25 cellular contexts compared by ENCODE assay signal in the genomic region with DNA sequence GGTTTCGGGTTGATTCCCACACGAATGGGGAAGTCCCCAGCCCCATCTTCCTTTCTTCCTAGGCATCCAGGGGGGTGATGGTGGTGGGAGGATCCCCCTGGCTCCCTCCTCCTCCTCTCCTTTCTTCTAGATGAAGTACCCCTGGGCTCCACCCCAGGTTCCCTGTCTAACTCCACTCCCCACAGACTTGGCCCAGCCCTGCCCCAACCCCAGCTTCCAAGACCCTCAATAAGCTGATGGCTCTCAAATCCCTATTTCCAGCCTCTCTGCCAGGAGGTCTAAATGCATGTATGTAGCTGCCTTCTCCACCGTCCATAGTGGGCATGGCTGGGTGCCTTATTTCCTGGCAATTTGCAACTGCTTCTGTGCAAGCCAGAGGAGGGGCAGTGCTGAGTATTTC.
A peak's percentile ranks its signal among the peaks of the same experiment; 100 is the strongest.
DNase-seq lines count a peak whose midpoint lies in the region; ATAC-seq, FAIRE-seq and TF ChIP-seq lines count a peak whose summit lies in the region.
"Had no signal": no experiment of that assay in that cellular context is flagged by ENCODE, and none has a peak within 500 bp of the region (broad histone marks: within the 10 kb centered on the region; RNA-seq: fewer than 3 reads in every experiment).

No MANE protein-coding gene starts in this region.

- H3K79me1 ChIP-seq in H1 (ENCODE audit: low read depth, low read length): no peaks in the 10 kb centered on the region

- H3K27ac ChIP-seq in H1 (ENCODE audit: low read depth, low read length): no peak overlapping the region
- H3K27ac ChIP-seq: BLaER1 had no signal

- 73% methylated on average over 3 of the region's 3 CpGs; no CpG with 5 or more reads in 1 of the 2 experiments for WGBS in H1 (ENCODE audit: extremely low coverage in 1 of 2, insufficient coverage in 1 of 2, insufficient read length in 1 of 2, insufficient replicate concordance in 2 of 2, low coverage in 1 of 2, low lambda C conversion rate in 2 of 2, missing lambda C conversion rate in 1 of 2), 2 experiments

- H3K79me2 ChIP-seq in H1 (ENCODE audit: control insufficient read depth in 1 of 2, insufficient read depth in 2 of 2, low read length in 2 of 2): no peaks in the 10 kb centered on the region

- no peak overlapping the region; the same call in 1 of the 2 replicates for H4K8ac ChIP-seq in H1 (ENCODE audit: extremely low read depth, insufficient read depth, low read length)

- H3K27ac Mint-ChIP-seq in neural crest cell (ENCODE audit: unreplicated experiment): peak overlapping the region; percentile 35
- H3K27ac Mint-ChIP-seq: CD14-positive monocyte had no signal

- H3K9me3 Mint-ChIP-seq in neural crest cell: no peaks in the 10 kb centered on the region

- no peaks in the 10 kb centered on the region for H3K27me3 Mint-ChIP-seq in neural crest cell (ENCODE audit: low read depth)
- H3K27me3 Mint-ChIP-seq: CD4-positive, alpha-beta memory T cell had no signal

- H4K91ac ChIP-seq in H1 (replicated peaks; ENCODE audit: insufficient read length, low read length): peak overlapping the region; percentile 3

- no peak overlapping the region for H2AFZ ChIP-seq in H1 (ENCODE audit: low read length)

- H3K23ac ChIP-seq in H1 (ENCODE audit: insufficient read length): no peak overlapping the region

- TF ChIP-seq EP300 in H1 (IDR thresholded peaks at IDR 0.05; ENCODE audit: borderline replicate concordance in 1 of 2, low read depth in 2 of 2, low read length in 2 of 2): no peak

- no peaks in the 10 kb centered on the region for H3K36me3 ChIP-seq in H1 (ENCODE audit: control insufficient read depth in 2 of 4, insufficient read depth in 4 of 4, low read length in 3 of 4)
- H3K36me3 ChIP-seq: BE2C, BLaER1 had no signal

- H4K5ac ChIP-seq in H1 (ENCODE audit: insufficient read length, low read depth, low read length): no peak overlapping the region

- no peak overlapping the region for H3K4ac ChIP-seq in H1 (replicated peaks; ENCODE audit: insufficient read length, low read depth, low read length)

- H3K9ac ChIP-seq in H1 (replicated peaks in 1 of 4; ENCODE audit: extremely low read depth in 1 of 4, low read depth in 3 of 4, low read length in 3 of 4): no peak overlapping the region
- H3K9ac ChIP-seq: BLaER1 had no signal

- no peaks in the 10 kb centered on the region for H3K36me3 Mint-ChIP-seq in neural crest cell (ENCODE audit: low read depth)
- H3K36me3 Mint-ChIP-seq: CD14-positive monocyte; CD4-positive, alpha-beta memory T cell had no signal

- ATAC-seq in HG02884 (IDR thresholded peaks at IDR 0.05; ENCODE audit: unreplicated experiment) (no peak), HG02973 (IDR thresholded peaks at IDR 0.05; ENCODE audit: unreplicated experiment) (no peak)
- ATAC-seq: GM12878 had no signal

- POLR2A ChIA-PET in H1 (lab: Charles Lee; ENCODE audit: partially characterized antibody): no interaction called here

- no peak overlapping the region for H2BK120ac ChIP-seq in H1 (replicated peaks; ENCODE audit: low read depth, low read length)

- H2BK12ac ChIP-seq in H1 (ENCODE audit: low read depth, low read length): peak overlapping the region; percentile 75

- CTCF ChIA-PET in H1 (lab: Charles Lee; ENCODE audit: partially characterized antibody): no interaction called here

- H3K4me3 Mint-ChIP-seq in neural crest cell: no peak overlapping the region
- H3K4me3 Mint-ChIP-seq: CD14-positive monocyte; CD4-positive, alpha-beta memory T cell; CD4-positive, CD25-positive, alpha-beta regulatory T cell; CD8-positive, alpha-beta memory T cell had no signal

- DNase-seq in H1 (ENCODE audit: low read depth in 1 of 2, low spot score in 2 of 2): no peak
- no peak for DNase-seq in neural crest cell (ENCODE audit: low read depth, low spot score)
- DNase-seq in NCI-H1092 treated with DMSO at 0.1 percent for 48 hours (lab: John Stamatoyannopoulos, UW): no peak
- DNase-seq: 8988T; ACHN; BE2C; C1 segment of cervical spinal cord; CD4-positive, alpha-beta memory T cell; CD4-positive, CD25-positive, alpha-beta regulatory T cell; CD8-positive, alpha-beta memory T cell; COR-L47; DMS 273 treated with DMSO at 0.1 percent for 48 hours; DMS153; DMS53; DMS79; EL; GDM1 had no signal

- no peak overlapping the region for H3K18ac ChIP-seq in H1 (ENCODE audit: extremely low read depth, low read length)

- H2AK5ac ChIP-seq in H1 (ENCODE audit: low read depth, low read length): no peak overlapping the region

- peaks cover 0 to 7% (median 3%) of the 10 kb centered on the region in 4 experiments; a peak in 1 of 7 replicates for H3K4me1 ChIP-seq in H1 (replicated peaks in 1 of 4; ENCODE audit: control insufficient read depth in 3 of 4, insufficient read depth in 4 of 4, low read length in 3 of 4)
- H3K4me1 ChIP-seq: BE2C, BLaER1 had no signal

- TF ChIP-seq CTCF in H1 (IDR thresholded peaks at IDR 0.05; ENCODE audit: control extremely low read depth in 1 of 3, insufficient read depth in 1 of 3, low read depth in 1 of 3, low read length in 3 of 3) (no peak), neural crest cell (conservative IDR thresholded peaks at IDR 0.05) (no peak)

- no peaks in the 10 kb centered on the region for H3K23me2 ChIP-seq in H1 (ENCODE audit: low read depth, low read length)

- no peak overlapping the region for H3K14ac ChIP-seq in H1 (ENCODE audit: insufficient read length)

- peaks cover 18% of the 10 kb centered on the region for H3K4me1 Mint-ChIP-seq in neural crest cell
- H3K4me1 Mint-ChIP-seq: CD14-positive monocyte had no signal

- no peak overlapping the region for H3K56ac ChIP-seq in H1 (replicated peaks; ENCODE audit: insufficient read length, low read depth, low read length)

- FAIRE-seq in H1 (lab: Jason Lieb, UNC): no peak
- FAIRE-seq: A204.1, GM12878, GM12892, GM18507 had no signal

- no peak for TF ChIP-seq RAD21 in H1 (IDR thresholded peaks at IDR 0.05 in 1 of 2, conservative IDR thresholded peaks at IDR 0.05 in 1 of 2; ENCODE audit: low read depth in 2 of 2, low read length in 2 of 2)

- no peak overlapping the region for H3K4me2 ChIP-seq in H1 (ENCODE audit: insufficient read depth in 1 of 2, low read depth in 2 of 2, low read length in 2 of 2)
- H3K4me2 ChIP-seq: BLaER1 had no signal

- no peaks in the 10 kb centered on the region for H4K20me1 ChIP-seq in H1 (replicated peaks in 1 of 2; ENCODE audit: control insufficient read depth in 1 of 2, insufficient read depth in 2 of 2, low read length in 2 of 2)
- H4K20me1 ChIP-seq: BLaER1 had no signal

- H2BK20ac ChIP-seq in H1 (ENCODE audit: low read length): no peak overlapping the region

- H3K4me3 ChIP-seq in H1 (ENCODE audit: extremely low read depth in 1 of 4, insufficient read depth in 2 of 4, low read depth in 3 of 4, low read length in 4 of 4): no peak overlapping the region
- H3K4me3 ChIP-seq: BLaER1, GM12878 had no signal

- no peak overlapping the region; the same call in 1 of the 2 replicates for H2BK15ac ChIP-seq in H1 (ENCODE audit: low read length)

- no peaks in the 10 kb centered on the region for H3K27me3 ChIP-seq in H1 (replicated peaks in 1 of 4; ENCODE audit: control insufficient read depth in 3 of 4, extremely low read depth in 1 of 4, insufficient read depth in 3 of 4, low read length in 3 of 4)
- H3K27me3 ChIP-seq: BE2C, BLaER1 had no signal

- TF ChIP-seq POLR2A in H1 (IDR thresholded peaks at IDR 0.05; ENCODE audit: control extremely low read depth in 1 of 2, low read depth in 2 of 2, low read length in 2 of 2): no peak

- H3K9me3 ChIP-seq in H1 (ENCODE audit: insufficient read depth in 2 of 2, low read depth in 1 of 2, low read length in 1 of 2): peaks cover 4 to 5% of the 10 kb centered on the region in 2 experiments; a peak in 2 of 4 replicates
- H3K9me3 ChIP-seq: BE2C, BLaER1 had no signal

- no peak overlapping the region for H2BK5ac ChIP-seq in H1 (ENCODE audit: low read depth, low read length)

TF ChIP-seq in H1, 55 proteins besides CTCF, POLR2A, EP300 and RAD21:
- TF ChIP-seq, protein P1, sequence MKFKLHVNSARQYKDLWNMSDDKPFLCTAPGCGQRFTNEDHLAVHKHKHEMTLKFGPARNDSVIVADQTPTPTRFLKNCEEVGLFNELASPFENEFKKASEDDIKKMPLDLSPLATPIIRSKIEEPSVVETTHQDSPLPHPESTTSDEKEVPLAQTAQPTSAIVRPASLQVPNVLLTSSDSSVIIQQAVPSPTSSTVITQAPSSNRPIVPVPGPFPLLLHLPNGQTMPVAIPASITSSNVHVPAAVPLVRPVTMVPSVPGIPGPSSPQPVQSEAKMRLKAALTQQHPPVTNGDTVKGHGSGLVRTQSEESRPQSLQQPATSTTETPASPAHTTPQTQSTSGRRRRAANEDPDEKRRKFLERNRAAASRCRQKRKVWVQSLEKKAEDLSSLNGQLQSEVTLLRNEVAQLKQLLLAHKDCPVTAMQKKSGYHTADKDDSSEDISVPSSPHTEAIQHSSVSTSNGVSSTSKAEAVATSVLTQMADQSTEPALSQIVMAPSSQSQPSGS (IDR thresholded peaks at IDR 0.05; ENCODE audit: low read length): no peak
- TF ChIP-seq EZH2 (IDR thresholded peaks at IDR 0.05; ENCODE audit: low read depth, low read length, severe bottlenecking) (no peak), SP2 (IDR thresholded peaks at IDR 0.05; ENCODE audit: low read length) (no peak), SAP30 (IDR thresholded peaks at IDR 0.05; ENCODE audit: insufficient read depth, insufficient replicate concordance, low read length) (no peak), CBX5 (IDR thresholded peaks at IDR 0.05; ENCODE audit: low read depth, low read length) (no peak), CEBPB (IDR thresholded peaks at IDR 0.05; ENCODE audit: low read depth, low read length) (no peak), GABPA (IDR thresholded peaks at IDR 0.05; ENCODE audit: borderline replicate concordance, insufficient read depth, low read length) (no peak), CHD1 (IDR thresholded peaks at IDR 0.05; ENCODE audit: low read depth, low read length) (no peak), ASH2L (IDR thresholded peaks at IDR 0.05; ENCODE audit: low read length) (no peak)
- TF ChIP-seq, protein P2, sequence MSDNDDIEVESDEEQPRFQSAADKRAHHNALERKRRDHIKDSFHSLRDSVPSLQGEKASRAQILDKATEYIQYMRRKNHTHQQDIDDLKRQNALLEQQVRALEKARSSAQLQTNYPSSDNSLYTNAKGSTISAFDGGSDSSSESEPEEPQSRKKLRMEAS (IDR thresholded peaks at IDR 0.05): no peak
